12 cellular contexts compared by ENCODE assay signal in the genomic region with DNA sequence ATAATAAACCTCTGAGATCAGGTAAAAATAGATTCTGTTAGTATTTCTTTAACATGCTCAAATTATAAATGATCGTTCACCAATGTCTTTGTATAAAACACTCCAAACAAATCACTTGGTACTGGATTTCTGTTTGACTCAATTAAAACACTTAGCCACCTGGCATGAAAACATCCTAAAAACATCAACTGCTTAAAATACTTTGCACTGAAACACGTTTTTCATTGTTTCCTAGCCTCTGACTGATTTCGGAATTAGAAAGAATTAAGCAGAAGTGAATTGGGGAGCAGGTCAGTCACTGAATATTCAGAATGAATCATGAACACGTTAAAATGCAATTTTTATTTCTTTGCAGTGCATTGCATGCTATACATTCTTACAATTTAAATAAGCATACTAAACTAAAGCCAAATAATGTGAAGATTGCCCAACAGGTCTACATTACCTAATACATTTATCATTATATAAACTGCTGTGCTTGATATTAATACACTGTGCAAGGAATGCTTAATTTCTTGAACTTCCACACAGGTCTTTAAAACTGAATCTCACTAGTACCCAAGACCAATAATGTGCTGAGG. TPM values are rescaled to one million over a fixed set of nuclear protein-coding genes. Genes with fewer than 3 reads are reported as not detected.
A peak's percentile ranks its signal among the peaks of the same experiment; 100 is the strongest.
DNase-seq lines count a peak whose midpoint lies in the region; ATAC-seq and TF ChIP-seq lines count a peak whose summit lies in the region.
"Had no signal": no experiment of that assay in that cellular context is flagged by ENCODE, and none has a peak within 500 bp of the region (broad histone marks: within the 10 kb centered on the region; RNA-seq: fewer than 3 reads in every experiment).

No MANE protein-coding gene starts in this region.

- H3K9me3 Mint-ChIP-seq in natural killer cell treated with Interleukin-12 subunit alpha and Interleukin-12 subunit beta and Interleukin-15 and Interleukin-18, amount 100 ng/mL, for 72 hours, result peaks cover 6% of the 10 kb centered on the region

- H3K4me3 ChIP-seq in heart left ventricle, result peak overlapping the region in 10 of 12 donors; percentile 66 to 89 (median 77)
- H3K4me3 ChIP-seq in right atrium auricular region, result peak overlapping the region in 1 of 2 donors; percentile 78
- peak overlapping the region; percentile 94 for H3K4me3 ChIP-seq in coronary artery
- H3K4me3 ChIP-seq in muscle layer of colon (ENCODE audit: low read depth in 1 of 2, low read length in 2 of 2), result peak overlapping the region; percentile 22 to 86
- peak overlapping the region; percentile 75 for H3K4me3 ChIP-seq in upper lobe of right lung

- H3K36me3 ChIP-seq in heart left ventricle, result no peaks in the 10 kb centered on the region
- no peaks in the 10 kb centered on the region for H3K36me3 ChIP-seq in right atrium auricular region
- H3K36me3 ChIP-seq in muscle layer of colon (ENCODE audit: insufficient read depth, low read length), result no peaks in the 10 kb centered on the region
- H3K36me3 ChIP-seq in upper lobe of right lung, result no peaks in the 10 kb centered on the region

- no peak for TF ChIP-seq POLR2A in heart left ventricle (IDR thresholded peaks at IDR 0.05)

- H3K4me1 ChIP-seq in heart left ventricle (peaks cover 0 to 44% (median 23%) of the 10 kb centered on the region in 12 donors), right atrium auricular region (peaks cover 0 to 28% of the 10 kb centered on the region in 2 donors), muscle layer of colon (ENCODE audit: insufficient read depth, low read length) (peaks cover 44% of the 10 kb centered on the region), upper lobe of right lung (peaks cover 14% of the 10 kb centered on the region)

- H3K9me3 ChIP-seq in heart left ventricle, result no peaks in the 10 kb centered on the region
- no peaks in the 10 kb centered on the region for H3K9me3 ChIP-seq in right atrium auricular region
- no peaks in the 10 kb centered on the region for H3K9me3 ChIP-seq in muscle layer of colon (ENCODE audit: low read length)
- H3K9me3 ChIP-seq in upper lobe of right lung, result no peaks in the 10 kb centered on the region

- no peak overlapping the region for H3K4me3 Mint-ChIP-seq in natural killer cell treated with Interleukin-12 subunit alpha and Interleukin-12 subunit beta and Interleukin-15 and Interleukin-18, amount 100 ng/mL, for 72 hours

- H3K27me3 Mint-ChIP-seq in natural killer cell treated with Interleukin-12 subunit alpha and Interleukin-12 subunit beta and Interleukin-15 and Interleukin-18, amount 100 ng/mL, for 72 hours, result peaks cover 25 to 31% of the 10 kb centered on the region in 2 donors

- peaks cover 0 to 14% (median 0%) of the 10 kb centered on the region in 9 donors for H3K27me3 ChIP-seq in heart left ventricle
- no peaks in the 10 kb centered on the region for H3K27me3 ChIP-seq in right atrium auricular region
- no peaks in the 10 kb centered on the region for H3K27me3 ChIP-seq in muscle layer of colon (ENCODE audit: control insufficient read depth in 1 of 2, insufficient read depth in 2 of 2, low read length in 2 of 2)
- H3K27me3 ChIP-seq in upper lobe of right lung, result no peaks in the 10 kb centered on the region

- no peak for TF ChIP-seq CTCF in heart left ventricle (IDR thresholded peaks at IDR 0.05)
- no peak for TF ChIP-seq CTCF in right atrium auricular region (IDR thresholded peaks at IDR 0.05)
- no peak for TF ChIP-seq CTCF in coronary artery (IDR thresholded peaks at IDR 0.05)
- TF ChIP-seq CTCF in upper lobe of right lung (IDR thresholded peaks at IDR 0.05), result no peak

- WGBS in heart left ventricle, 4 donors, result 52 to 57% (median 55%) methylated on average over 4 of the region's 4 CpGs

- ATAC-seq in heart left ventricle (no peak), upper lobe of right lung (no peak)
- ATAC-seq in natural killer cell treated with Interleukin-12 subunit alpha and Interleukin-12 subunit beta and Interleukin-15 and Interleukin-18, amount 100 ng/mL, for 72 hours, result no peak
- ATAC-seq: stimulated activated naive CD8-positive, alpha-beta T cell treated with anti-CD3 and anti-CD28 coated beads, Interleukin-15, Interleukin-2, amounts not matched to agents 100 U/mL and 50 U/mL, for 24 hours had no signal

- DNase-seq in heart left ventricle, result no peak
- no peak for DNase-seq in right atrium auricular region (ENCODE audit: low spot score)
- no peak for DNase-seq in coronary artery (ENCODE audit: low spot score)
- no peak for DNase-seq in upper lobe of right lung
- no peak for DNase-seq in HUDEP-2 (lab: John Stamatoyannopoulos, UW; ENCODE audit: unreplicated experiment in 76 of 76)
- DNase-seq in natural killer cell treated with Interleukin-12 subunit alpha and Interleukin-12 subunit beta and Interleukin-15 and Interleukin-18, amount 100 ng/mL, for 72 hours (ENCODE audit: low spot score), result no peak
- no peak for DNase-seq in activated CD4-positive, alpha-beta T cell treated with anti-CD3 and anti-CD28 coated beads for 1 hour
- DNase-seq: ACHN; NCI-H1694 treated with DMSO at 0.1 percent for 48 hours; stimulated activated CD4-positive, alpha-beta T cell treated with anti-CD3 and anti-CD28 coated beads, Interleukin-2, amount 100 ng/mL, for 48 hours; stimulated activated naive CD8-positive, alpha-beta T cell treated with anti-CD3 and anti-CD28 coated beads, Interleukin-15, Interleukin-2, amounts not matched to agents 100 U/mL and 50 U/mL, for 24 hours had no signal

- intact Hi-C loops in heart left ventricle (cut with DNase I), result loop anchor here in 9 of 10 donors (5.0 to 10.0 kb wide), 9 partner anchors 41 to 498 kb away; no protein-coding TSS in a partner anchor
- intact Hi-C loops in upper lobe of right lung (cut with DNase I), result loop anchor here (10.0 kb wide), 1 partner anchor 228 kb away; no protein-coding TSS in a partner anchor

- peaks cover 0 to 2% of the 10 kb centered on the region in 2 donors for H3K4me1 Mint-ChIP-seq in natural killer cell treated with Interleukin-12 subunit alpha and Interleukin-12 subunit beta and Interleukin-15 and Interleukin-18, amount 100 ng/mL, for 72 hours (ENCODE audit: low read depth in 2 of 2)

- no peak overlapping the region for H3K27ac Mint-ChIP-seq in natural killer cell treated with Interleukin-12 subunit alpha and Interleukin-12 subunit beta and Interleukin-15 and Interleukin-18, amount 100 ng/mL, for 72 hours

- H3K9ac ChIP-seq in muscle layer of colon (ENCODE audit: low read length), result no peak overlapping the region

- H3K27ac ChIP-seq in heart left ventricle (peak overlapping the region in 8 of 12 donors; percentile 93 to 97 (median 96)), right atrium auricular region (no peak overlapping the region), coronary artery (peak overlapping the region; percentile 35 to 93), muscle layer of colon (ENCODE audit: low read depth, low read length) (peak overlapping the region; percentile 98), upper lobe of right lung (no peak overlapping the region)

- H3K36me3 Mint-ChIP-seq in natural killer cell treated with Interleukin-12 subunit alpha and Interleukin-12 subunit beta and Interleukin-15 and Interleukin-18, amount 100 ng/mL, for 72 hours, result peaks cover 4% of the 10 kb centered on the region

RNA-seq across cellular contexts. Expression of a gene that starts 1.6 kb away (rescaled TPM):
- 10 to 100 TPM; 14.9 to 28.5 (median 21.6) TPM for total RNA-seq in heart left ventricle
- 10 to 100 TPM in 1 of 2 donors, 1 to 10 TPM in 1; 4.8 to 11.1 TPM for polyA plus RNA-seq in heart left ventricle
- total RNA-seq in right atrium auricular region, result 1 to 10 TPM; 4.2 to 7.0 TPM
- total RNA-seq in upper lobe of right lung, result 19.7 TPM
- under 1 TPM in 1 of 2 donors, not detected in 1; 0.22 TPM for total RNA-seq in natural killer cell treated with Interleukin-12 subunit alpha and Interleukin-12 subunit beta and Interleukin-15 and Interleukin-18, amount 100 ng/mL, for 72 hours

Comparison
In these comparisons a context has a peak if more than half of its experiments do, and no peak if none do; other contexts are left out.
1. H3K27ac ChIP-seq: peak in heart left ventricle (8 of 12), coronary artery (2 of 2) and muscle layer of colon (single experiment); none in right atrium auricular region (0 of 2) and upper lobe of right lung (single experiment).
2. RNA of a gene that starts 1.6 kb away (total RNA-seq): 14.9 to 28.5 TPM in heart left ventricle, 19.7 TPM in upper lobe of right lung (single experiment) and 4.2 to 7.0 TPM in right atrium auricular region; 0.22 TPM in natural killer cell treated with Interleukin-12 subunit alpha and Interleukin-12 subunit beta and Interleukin-15 and Interleukin-18, amount 100 ng/mL, for 72 hours; every median in the first group is over 4 times any median in the second.